8 cellular contexts compared by ENCODE assay signal in genomic region chr12:31238333-31238732, GRCh38.
DNase-seq lines count a peak whose midpoint lies in the region; ATAC-seq and TF ChIP-seq lines count a peak whose summit lies in the region.
"Not testable (repeated sequence)": the region's sequence is repeated elsewhere in the genome, so short reads cannot be mapped to it uniquely, and the experiment has no call there.

No MANE protein-coding gene starts in this region.

- H3K36me3 ChIP-seq in ACC112 (ENCODE audit: insufficient read depth, low read length), result not testable (repeated sequence)

- peak overlapping the region; percentile 72 for H3K4me3 ChIP-seq in ACC112 (ENCODE audit: low read depth, low read length)
- H3K4me3 ChIP-seq in fibroblast of villous mesenchyme (ENCODE audit: low read depth, low read length), result peak overlapping the region; percentile 31

- not testable (repeated sequence) for H3K79me2 ChIP-seq in ACC112 (ENCODE audit: control insufficient read depth, insufficient read depth, low read length, unreplicated experiment)

- intact Hi-C loops in posterior vena cava (cut with DNase I), result loop anchor here in 1 of 2 donors (10.0 kb wide), 1 partner anchor 394 kb away; no protein-coding TSS in a partner anchor

- ATAC-seq in GM18868 (IDR thresholded peaks at IDR 0.05; ENCODE audit: unreplicated experiment) (peak; percentile 36), GM21515 (IDR thresholded peaks at IDR 0.05; ENCODE audit: unreplicated experiment) (peak; percentile 23), HG02852 (IDR thresholded peaks at IDR 0.05; ENCODE audit: unreplicated experiment) (peak; percentile 40), HG03521 (IDR thresholded peaks at IDR 0.05; ENCODE audit: unreplicated experiment) (peak; percentile 14)

- H3K27me3 ChIP-seq in ACC112 (ENCODE audit: insufficient read depth, low read length), result peaks cover 76% of the 10 kb centered on the region

- H2AFZ ChIP-seq in ACC112 (ENCODE audit: low read length, unreplicated experiment), result peak overlapping the region; percentile 92

- peak; percentile 30 for DNase-seq in activated CD8-positive, alpha-beta memory T cell treated with anti-CD3 and anti-CD28 coated beads for 24 hours
- DNase-seq in fibroblast of villous mesenchyme (ENCODE audit: low read depth), result not testable (repeated sequence)
- DNase-seq in posterior vena cava (ENCODE audit: low spot score), result peak; percentile 46

- not testable (repeated sequence) for TF ChIP-seq CTCF in fibroblast of villous mesenchyme (IDR thresholded peaks at IDR 0.05; ENCODE audit: insufficient read depth, low read depth, low read length)

- H3K4me1 ChIP-seq in ACC112 (ENCODE audit: control insufficient read depth, insufficient read depth, low read length, unreplicated experiment), result not testable (repeated sequence)

- H3K27ac ChIP-seq in ACC112 (ENCODE audit: low read depth, low read length), result not testable (repeated sequence)
